Comparison of ENCODE assay signal across 8 cellular contexts in genomic region chr10:43361532-43362190, GRCh38. TPM values are rescaled to one million over a fixed set of nuclear protein-coding genes. Genes with fewer than 3 reads are reported as not detected.
DNase-seq lines count a peak whose midpoint lies in the region; ATAC-seq and TF ChIP-seq lines count a peak whose summit lies in the region.

No MANE protein-coding gene starts in this region.

- H3K4me1 ChIP-seq in ES-I3 (ENCODE audit: insufficient read depth, low read length) (0 out of 2 replicates have a peak, but pooled peaks cover 4% of the 10 kb centered on the region), esophagus squamous epithelium (peaks cover 9 to 19% (median 11%) of the 10 kb centered on the region in 3 donors), rectal smooth muscle tissue (ENCODE audit: control insufficient read depth, insufficient read depth, low read length) (peaks cover 6% of the 10 kb centered on the region)

- WGBS in esophagus squamous epithelium, 2 donors = 23 to 36% methylated on average over 10 to 14 of the region's 21 CpGs

- H3K27me3 ChIP-seq in esophagus squamous epithelium (no peaks in the 10 kb centered on the region), rectal smooth muscle tissue (ENCODE audit: control insufficient read depth, insufficient read depth, low read length) (no peaks in the 10 kb centered on the region)

- H3K27ac ChIP-seq in esophagus squamous epithelium (peak overlapping the region; percentile 29 to 80 (median 76)), rectal smooth muscle tissue (ENCODE audit: low read depth, low read length) (no peak overlapping the region)

- ATAC-seq in T-helper 17 cell = peak; percentile 16
- no peak for ATAC-seq in HG02884 (IDR thresholded peaks at IDR 0.05; ENCODE audit: unreplicated experiment)
- ATAC-seq in HG02678 (IDR thresholded peaks at IDR 0.05; ENCODE audit: unreplicated experiment) = no peak

- no peak for TF ChIP-seq CTCF in esophagus squamous epithelium (IDR thresholded peaks at IDR 0.05)

- H3K4me1 Mint-ChIP-seq in T-helper 17 cell = peaks cover 22% of the 10 kb centered on the region

- intact Hi-C loops in esophagus squamous epithelium (cut with DNase I) = no loop called here

- no peaks in the 10 kb centered on the region for H3K36me3 ChIP-seq in ES-I3 (ENCODE audit: insufficient read depth, low read length)
- H3K36me3 ChIP-seq in esophagus squamous epithelium = no peaks in the 10 kb centered on the region
- no peaks in the 10 kb centered on the region for H3K36me3 ChIP-seq in rectal smooth muscle tissue (ENCODE audit: control insufficient read depth, insufficient read depth, low read length)

- H3K27ac Mint-ChIP-seq in T-helper 17 cell = peak overlapping the region; percentile 95

- peak overlapping the region; percentile 94 for H3K4me3 Mint-ChIP-seq in T-helper 17 cell

- peak overlapping the region; percentile 24 to 74 (median 54) for H3K4me3 ChIP-seq in esophagus squamous epithelium
- peak overlapping the region; percentile 83 for H3K4me3 ChIP-seq in rectal smooth muscle tissue (ENCODE audit: low read length)

- no peak for DNase-seq in T-helper 17 cell
- no peak for DNase-seq in esophagus squamous epithelium (lab: John Stamatoyannopoulos, UW)
- DNase-seq in SK-N-DZ (ENCODE audit: low spot score) = no peak
- DNase-seq in OCI-M1 (lab: John Stamatoyannopoulos, UW) = no peak

- H3K36me3 Mint-ChIP-seq in T-helper 17 cell (ENCODE audit: low read depth) = no peaks in the 10 kb centered on the region

- H3K27me3 Mint-ChIP-seq in T-helper 17 cell = no peaks in the 10 kb centered on the region

- no peaks in the 10 kb centered on the region for H3K9me3 ChIP-seq in ES-I3 (ENCODE audit: control insufficient read depth, insufficient read depth, low read length)
- no peaks in the 10 kb centered on the region for H3K9me3 ChIP-seq in T-helper 17 cell (ENCODE audit: control insufficient read depth, low read length, poor library complexity, severe bottlenecking)
- no peaks in the 10 kb centered on the region for H3K9me3 ChIP-seq in esophagus squamous epithelium

- TF ChIP-seq POLR2A in esophagus squamous epithelium (IDR thresholded peaks at IDR 0.05) = no peak

- H3K9ac ChIP-seq in ES-I3 (ENCODE audit: low read depth, low read length) (peak overlapping the region; percentile 96; the same call in 1 of the 2 replicates), rectal smooth muscle tissue (ENCODE audit: low read length) (peak overlapping the region; percentile 81)

RNA-seq across cellular contexts. Expression of gene FXYD4, which starts 9.8 kb away (rescaled TPM):
- total RNA-seq in T-helper 17 cell = not detected
- total RNA-seq in esophagus squamous epithelium = not detected
- not detected in 2 replicates for polyA plus RNA-seq in SK-N-DZ (2014; cell fraction: cytosol; rRNA removed)
- polyA plus RNA-seq in SK-N-DZ (2014; cell fraction: nucleus; rRNA removed) = not detected in 2 replicates

RNA-seq across cellular contexts. Expression of gene HNRNPF, which starts 47.3 kb away (rescaled TPM):
- total RNA-seq in T-helper 17 cell (100 to 1,000 TPM; 131 to 144 TPM), esophagus squamous epithelium (100 to 1,000 TPM; 154 to 229 (median 189) TPM)
- polyA plus RNA-seq in SK-N-DZ (2014; cell fraction: cytosol; rRNA removed) = 164 and 165 TPM in 2 replicates
- polyA plus RNA-seq in SK-N-DZ (2014; cell fraction: nucleus; rRNA removed) = 49.1 and 84.0 TPM in 2 replicates
